In genomic region chr22:19965771-19966709, GRCh38 we compare ENCODE assay signal across 10 cellular contexts. TPM values are rescaled to one million over a fixed set of nuclear protein-coding genes. Genes with fewer than 3 reads are reported as not detected.
DNase-seq lines count a peak whose midpoint lies in the region; ATAC-seq and TF ChIP-seq lines count a peak whose summit lies in the region.
"Had no signal": no experiment of that assay in that cellular context is flagged by ENCODE, and none has a peak within 500 bp of the region (broad histone marks: within the 10 kb centered on the region; RNA-seq: fewer than 3 reads in every experiment).

No MANE protein-coding gene starts in this region.

- H2AFZ ChIP-seq in trophoblast cell (ENCODE audit: insufficient read depth, low read length, poor library complexity), result no peak overlapping the region

- H3K18ac ChIP-seq in trophoblast cell (ENCODE audit: low read length), result no peak overlapping the region

- no peak for ATAC-seq in GM18519 (IDR thresholded peaks at IDR 0.05; ENCODE audit: low FRiP score, unreplicated experiment)
- no peak for ATAC-seq in left lobe of liver
- ATAC-seq in aorta (ENCODE audit: low FRiP score), result no peak

- no peak overlapping the region for H4K91ac ChIP-seq in trophoblast cell (ENCODE audit: low read depth, low read length)

- no peaks in the 10 kb centered on the region for H3K9me3 ChIP-seq in breast epithelium
- no peaks in the 10 kb centered on the region for H3K9me3 ChIP-seq in trophoblast cell (ENCODE audit: insufficient read depth, low read depth, low read length)
- H3K9me3 ChIP-seq in aorta (ENCODE audit: control insufficient read depth, low read length), result no peaks in the 10 kb centered on the region
- H3K9me3 ChIP-seq: BLaER1 had no signal

- DNase-seq in NCI-H2171 treated with DMSO at 0.1 percent for 48 hours (lab: John Stamatoyannopoulos, UW), result peak; percentile 11
- no peak for DNase-seq in NCI-H2171 (lab: John Stamatoyannopoulos, UW)
- DNase-seq in NAMALWA (ENCODE audit: low spot score), result peak; percentile 66
- DNase-seq in breast epithelium (ENCODE audit: low spot score in 2 of 2), result no peak
- peak; percentile 29 to 54 for DNase-seq in trophoblast cell
- no peak for DNase-seq in left lobe of liver (ENCODE audit: low spot score)
- DNase-seq in aorta, result no peak
- DNase-seq: activated CD4-positive, alpha-beta T cell treated with anti-CD3 and anti-CD28 coated beads, Interleukin-2, amount 50 U/mL, for 1 hour had no signal

- H2AK5ac ChIP-seq in trophoblast cell (ENCODE audit: low read length), result no peak overlapping the region

- H3K4me3 ChIP-seq in breast epithelium (no peak overlapping the region), trophoblast cell (ENCODE audit: low read depth, low read length) (no peak overlapping the region), aorta (ENCODE audit: low read length in 2 of 2) (no peak overlapping the region)
- H3K4me3 ChIP-seq: BLaER1 had no signal

- no peak overlapping the region for H4K12ac ChIP-seq in trophoblast cell (ENCODE audit: low read depth, low read length)

- H3K79me1 ChIP-seq in trophoblast cell (ENCODE audit: low read length), result peaks cover 13% of the 10 kb centered on the region

- H3K14ac ChIP-seq in trophoblast cell (ENCODE audit: low read length), result no peak overlapping the region

- intact Hi-C loops in breast epithelium (cut with DNase I; ENCODE audit: low total_unique reads) (no loop called here), aorta (cut with DNase I) (no loop called here)

- H3K4ac ChIP-seq in trophoblast cell (ENCODE audit: low read depth, low read length), result no peak overlapping the region

- H3K4me1 ChIP-seq in breast epithelium (peaks cover 6 to 18% of the 10 kb centered on the region in 2 donors), trophoblast cell (ENCODE audit: control insufficient read depth in 1 of 2, insufficient read depth in 2 of 2, low read length in 2 of 2) (peaks cover 23 to 27% of the 10 kb centered on the region in 2 experiments), aorta (ENCODE audit: control insufficient read depth in 1 of 2, insufficient read depth in 2 of 2, low read length in 2 of 2) (no peaks in the 10 kb centered on the region)

- no CpG with 5 or more reads among the region's 10 CpGs for WGBS in trophoblast cell (ENCODE audit: extremely low coverage, insufficient coverage, insufficient read length)
- WGBS in aorta, 2 donors, result 74 to 79% methylated on average over 10 of the region's 10 CpGs

- no peak overlapping the region for H3K9ac ChIP-seq in trophoblast cell (ENCODE audit: low read length)

- H3K27ac ChIP-seq in breast epithelium (peak overlapping the region; percentile 21 to 26), trophoblast cell (ENCODE audit: low read depth, low read length) (no peak overlapping the region), aorta (ENCODE audit: low read depth in 1 of 2, low read length in 2 of 2) (no peak overlapping the region)
- H3K27ac ChIP-seq: BLaER1 had no signal

- peaks cover 5% of the 10 kb centered on the region for H3K79me2 ChIP-seq in trophoblast cell (ENCODE audit: control insufficient read depth, insufficient read depth, low read length, poor library complexity)

- TF ChIP-seq POLR2A in breast epithelium (IDR thresholded peaks at IDR 0.05), result no peak

- H2BK5ac ChIP-seq in trophoblast cell (ENCODE audit: low read depth, low read length, poor library complexity), result no peak overlapping the region

- H4K8ac ChIP-seq in trophoblast cell (ENCODE audit: low read depth, low read length), result no peak overlapping the region

- H3K36me3 ChIP-seq in breast epithelium, result no peaks in the 10 kb centered on the region
- peaks cover 5 to 6% of the 10 kb centered on the region in 2 experiments for H3K36me3 ChIP-seq in trophoblast cell (ENCODE audit: control insufficient read depth in 1 of 2, insufficient read depth in 2 of 2, low read length in 2 of 2)
- H3K36me3 ChIP-seq in aorta (ENCODE audit: control insufficient read depth in 1 of 2, insufficient read depth in 2 of 2, low read length in 1 of 2), result peaks cover 0 to 2% of the 10 kb centered on the region in 2 donors

- H3K4me2 ChIP-seq in trophoblast cell (ENCODE audit: low read length), result no peak overlapping the region
- H3K4me2 ChIP-seq: BLaER1 had no signal

- H3K27me3 ChIP-seq in breast epithelium (no peaks in the 10 kb centered on the region), trophoblast cell (ENCODE audit: insufficient read depth, low read length) (no peaks in the 10 kb centered on the region), aorta (ENCODE audit: control insufficient read depth in 1 of 2, insufficient read depth in 2 of 2, low read length in 1 of 2) (no peaks in the 10 kb centered on the region)
- H3K27me3 ChIP-seq: BLaER1 had no signal

- TF ChIP-seq CTCF in breast epithelium (IDR thresholded peaks at IDR 0.05), result peak in 1 of 3 donors; percentile 14

- H2BK120ac ChIP-seq in trophoblast cell (ENCODE audit: insufficient read depth, low read length, poor library complexity), result no peak overlapping the region

- no peak overlapping the region for H2BK12ac ChIP-seq in trophoblast cell (ENCODE audit: low read length)

- H3K23ac ChIP-seq in trophoblast cell (ENCODE audit: low read length), result no peak overlapping the region

RNA-seq across cellular contexts. Expression of gene TXNRD2, which starts 24.4 kb away (rescaled TPM):
- 10 to 100 TPM; 13.8 to 22.8 (median 20.6) TPM for total RNA-seq in breast epithelium
- polyA plus RNA-seq in trophoblast cell (2013), result 2.2 and 2.6 TPM in 2 replicates
- total RNA-seq in left lobe of liver, result 44.6 TPM
- total RNA-seq in aorta, result 10 to 100 TPM; 21.0 to 29.5 TPM
- polyA plus RNA-seq in aorta, result 10 to 100 TPM; 13.3 to 59.0 TPM

RNA-seq across cellular contexts. Expression of gene COMT, which starts 24.5 kb away (rescaled TPM):
- total RNA-seq in breast epithelium, result 100 to 1,000 TPM; 136 to 198 (median 196) TPM
- polyA plus RNA-seq in trophoblast cell (2013), result 16.0 and 18.0 TPM in 2 replicates
- 145 TPM for total RNA-seq in left lobe of liver
- total RNA-seq in aorta, result 100 to 1,000 TPM; 101 to 111 TPM
- 100 to 1,000 TPM in 1 of 2 donors, 10 to 100 TPM in 1; 96.7 to 176 TPM for polyA plus RNA-seq in aorta

RNA-seq across cellular contexts. Expression of gene ARVCF, which starts 50.6 kb away (rescaled TPM):
- total RNA-seq in breast epithelium (10 to 100 TPM; 13.0 to 51.2 (median 44.2) TPM), left lobe of liver (18.7 TPM), aorta (10 to 100 TPM; 59.7 to 64.4 TPM)
- 5.7 and 5.9 TPM in 2 replicates for polyA plus RNA-seq in trophoblast cell (2013)
- 100 to 1,000 TPM in 1 of 2 donors, 10 to 100 TPM in 1; 15.4 to 102 TPM for polyA plus RNA-seq in aorta

RNA-seq across cellular contexts. Expression of gene TANGO2, which starts 54.9 kb away (rescaled TPM):
- total RNA-seq in breast epithelium, result 10 to 100 TPM; 25.9 to 55.4 (median 33.4) TPM
- 13.5 and 14.9 TPM in 2 replicates for polyA plus RNA-seq in trophoblast cell (2013)
- 12.5 TPM for total RNA-seq in left lobe of liver
- 10 to 100 TPM; 35.2 to 45.3 TPM for total RNA-seq in aorta
- polyA plus RNA-seq in aorta, result 10 to 100 TPM; 24.8 to 38.0 TPM

Comparison
In these comparisons a context has a peak if more than half of its experiments do, and no peak if none do; other contexts are left out.
1. DNase-seq: peak in NCI-H2171 treated with DMSO at 0.1 percent for 48 hours (single experiment), NAMALWA (single experiment) and trophoblast cell (2 of 2); none in NCI-H2171 (single experiment), breast epithelium (0 of 2), left lobe of liver (single experiment) and aorta (0 of 2).
2. H3K27ac ChIP-seq: peak in breast epithelium (2 of 2); none in trophoblast cell (single experiment) and aorta (0 of 2).